In genomic region chr7:71206183-71206582, GRCh38 we compare ENCODE assay signal across 22 cellular contexts.
DNase-seq lines count a peak whose midpoint lies in the region; ATAC-seq and TF ChIP-seq lines count a peak whose summit lies in the region.
"Had no signal": no experiment of that assay in that cellular context is flagged by ENCODE, and none has a peak within 500 bp of the region (broad histone marks: within the 10 kb centered on the region; RNA-seq: fewer than 3 reads in every experiment).

No MANE protein-coding gene starts in this region.

- H3K27ac ChIP-seq in heart left ventricle (peak overlapping the region in 1 of 12 donors; percentile 28), right atrium auricular region (no peak overlapping the region), endodermal cell (ENCODE audit: low read depth, low read length) (no peak overlapping the region), thyroid gland (no peak overlapping the region), breast epithelium (no peak overlapping the region), tibial artery (no peak overlapping the region)
- H3K27ac ChIP-seq: A549; BLaER1 treated with 17β-estradiol and CSF1 and Interleukin-3, amounts not matched to agents 10 nM and 100 nM; GM23248 had no signal

- H3K27me3 Mint-ChIP-seq in WTC11 (ENCODE audit: low read depth) (no peaks in the 10 kb centered on the region), endodermal cell (ENCODE audit: insufficient read depth) (no peaks in the 10 kb centered on the region), nephron progenitor cell (ENCODE audit: low read depth, poor library complexity) (no peaks in the 10 kb centered on the region)
- H3K27me3 Mint-ChIP-seq: CD4-positive, alpha-beta T cell; CD8-positive, alpha-beta memory T cell had no signal

- TF ChIP-seq POLR2A in heart left ventricle (IDR thresholded peaks at IDR 0.05), result no peak
- TF ChIP-seq POLR2A in thyroid gland (IDR thresholded peaks at IDR 0.05), result no peak
- TF ChIP-seq POLR2A in breast epithelium (IDR thresholded peaks at IDR 0.05), result no peak

- H3K27me3 ChIP-seq in heart left ventricle (no peaks in the 10 kb centered on the region), right atrium auricular region (no peaks in the 10 kb centered on the region), endodermal cell (ENCODE audit: control insufficient read depth, insufficient read depth, low read length, poor library complexity, severe bottlenecking) (no peaks in the 10 kb centered on the region), thyroid gland (no peaks in the 10 kb centered on the region), breast epithelium (no peaks in the 10 kb centered on the region), tibial artery (no peaks in the 10 kb centered on the region)
- H3K27me3 ChIP-seq: BE2C; BLaER1 treated with 17β-estradiol and CSF1 and Interleukin-3, amounts not matched to agents 10 nM and 100 nM had no signal

- no peak overlapping the region for H3K4me3 Mint-ChIP-seq in WTC11
- no peak overlapping the region for H3K4me3 Mint-ChIP-seq in endodermal cell
- H3K4me3 Mint-ChIP-seq in nephron progenitor cell, result no peak overlapping the region
- H3K4me3 Mint-ChIP-seq: CD14-positive monocyte; CD4-positive, alpha-beta T cell; CD8-positive, alpha-beta memory T cell; HFFc6 had no signal

- CTCF ChIA-PET in WTC11 (lab: Charles Lee), result no interaction called here

- H3K4me1 Mint-ChIP-seq in WTC11 (peaks cover 38% of the 10 kb centered on the region), endodermal cell (peaks cover 5% of the 10 kb centered on the region), nephron progenitor cell (peaks cover 15% of the 10 kb centered on the region)
- H3K4me1 Mint-ChIP-seq: CD14-positive monocyte; CD8-positive, alpha-beta memory T cell had no signal

- WGBS in heart left ventricle, 4 donors, result 28 to 57% (median 40%) methylated on average over 4 of the region's 4 CpGs
- WGBS in endodermal cell (ENCODE audit: insufficient coverage in 1 of 2, insufficient read length in 1 of 2), 2 experiments, result 78 to 94% methylated on average over 3 to 4 of the region's 4 CpGs
- WGBS in thyroid gland, 2 donors, result 62 to 71% methylated on average over 4 of the region's 4 CpGs

- H3K36me3 Mint-ChIP-seq in WTC11, result peaks cover 21% of the 10 kb centered on the region
- H3K36me3 Mint-ChIP-seq in endodermal cell (ENCODE audit: low read depth), result peaks cover 24% of the 10 kb centered on the region
- peaks cover 11% of the 10 kb centered on the region for H3K36me3 Mint-ChIP-seq in nephron progenitor cell (ENCODE audit: low read depth)
- H3K36me3 Mint-ChIP-seq: CD14-positive monocyte; CD8-positive, alpha-beta memory T cell had no signal

- ATAC-seq in heart left ventricle, result peak in 3 of 4 donors; percentile 52 to 73 (median 56)
- ATAC-seq in WTC11, result no peak
- ATAC-seq: A549 had no signal

- DNase-seq in heart left ventricle (no peak), right atrium auricular region (ENCODE audit: low spot score) (no peak), WTC11 (ENCODE audit: low spot score) (no peak), endodermal cell (peak; percentile 10), nephron progenitor cell (no peak), thyroid gland (no peak), breast epithelium (ENCODE audit: low spot score in 2 of 2) (no peak), tibial artery (no peak)
- DNase-seq: 8988T; ACHN; AML-193; BE2C; CD4-positive, alpha-beta T cell; CD8-positive, alpha-beta memory T cell; DMS153; DND-41; GM23248; HFFc6 had no signal

- H3K9me3 ChIP-seq in heart left ventricle (peaks cover 0 to 13% (median 0%) of the 10 kb centered on the region in 12 donors), right atrium auricular region (peaks cover 0 to 13% of the 10 kb centered on the region in 2 donors), endodermal cell (ENCODE audit: control insufficient read depth, low read length) (peaks cover 24% of the 10 kb centered on the region), thyroid gland (no peaks in the 10 kb centered on the region), breast epithelium (no peaks in the 10 kb centered on the region), tibial artery (no peaks in the 10 kb centered on the region)
- H3K9me3 ChIP-seq: A549, BE2C, HAP-1 had no signal

- peaks cover 0 to 9% (median 0%) of the 10 kb centered on the region in 12 donors for H3K4me1 ChIP-seq in heart left ventricle
- H3K4me1 ChIP-seq in right atrium auricular region, result no peaks in the 10 kb centered on the region
- no peaks in the 10 kb centered on the region for H3K4me1 ChIP-seq in endodermal cell (ENCODE audit: control insufficient read depth, insufficient read depth, low read length)
- H3K4me1 ChIP-seq in thyroid gland, result no peaks in the 10 kb centered on the region
- no peaks in the 10 kb centered on the region for H3K4me1 ChIP-seq in breast epithelium
- peaks cover 0 to 32% (median 2%) of the 10 kb centered on the region in 4 donors for H3K4me1 ChIP-seq in tibial artery
- H3K4me1 ChIP-seq: A549; BE2C; BLaER1 treated with 17β-estradiol and CSF1 and Interleukin-3, amounts not matched to agents 10 nM and 100 nM; HAP-1 had no signal

- H3K9me3 Mint-ChIP-seq in WTC11, result peaks cover 18% of the 10 kb centered on the region
- peaks cover 9% of the 10 kb centered on the region for H3K9me3 Mint-ChIP-seq in endodermal cell
- peaks cover 22% of the 10 kb centered on the region for H3K9me3 Mint-ChIP-seq in nephron progenitor cell

- no peak for TF ChIP-seq CTCF in heart left ventricle (IDR thresholded peaks at IDR 0.05)
- no peak for TF ChIP-seq CTCF in right atrium auricular region (IDR thresholded peaks at IDR 0.05)
- no peak for TF ChIP-seq CTCF in WTC11 (IDR thresholded peaks at IDR 0.05)
- TF ChIP-seq CTCF in endodermal cell (conservative IDR thresholded peaks at IDR 0.05), result no peak
- TF ChIP-seq CTCF in nephron progenitor cell (IDR thresholded peaks at IDR 0.05), result no peak
- no peak for TF ChIP-seq CTCF in thyroid gland (IDR thresholded peaks at IDR 0.05)
- TF ChIP-seq CTCF in breast epithelium (IDR thresholded peaks at IDR 0.05), result no peak
- TF ChIP-seq CTCF in tibial artery (IDR thresholded peaks at IDR 0.05), result no peak

- H3K4me3 ChIP-seq in heart left ventricle (no peak overlapping the region), right atrium auricular region (no peak overlapping the region), endodermal cell (ENCODE audit: low read length) (no peak overlapping the region), thyroid gland (replicated peaks in 1 of 3) (no peak overlapping the region), breast epithelium (no peak overlapping the region), tibial artery (no peak overlapping the region)
- H3K4me3 ChIP-seq: A549; BLaER1 treated with 17β-estradiol and CSF1 and Interleukin-3, amounts not matched to agents 10 nM and 100 nM; GM23248; HAP-1 had no signal

- no peak overlapping the region for H3K9ac ChIP-seq in endodermal cell (ENCODE audit: extremely low read depth, low read length, poor library complexity, severe bottlenecking)
- H3K9ac ChIP-seq: BLaER1 treated with 17β-estradiol and CSF1 and Interleukin-3, amounts not matched to agents 10 nM and 100 nM; GM23248 had no signal

- intact Hi-C loops in heart left ventricle (cut with DNase I) (no loop called here), thyroid gland (cut with DNase I) (no loop called here), breast epithelium (cut with DNase I; ENCODE audit: low total_unique reads) (no loop called here), tibial artery (cut with DNase I; ENCODE audit: low total_unique reads) (no loop called here)

- H3K27ac Mint-ChIP-seq in WTC11, result peak overlapping the region; percentile 84
- peak overlapping the region; percentile 26 for H3K27ac Mint-ChIP-seq in endodermal cell
- peak overlapping the region; percentile 19 for H3K27ac Mint-ChIP-seq in nephron progenitor cell
- H3K27ac Mint-ChIP-seq: CD14-positive monocyte; CD4-positive, alpha-beta T cell; CD8-positive, alpha-beta memory T cell; HFFc6 had no signal

- POLR2A ChIA-PET in WTC11 (lab: Charles Lee), result interaction anchor here (0.7 kb wide), 1 partner anchor 178 kb away, joined by 3 read pairs; no protein-coding TSS in a partner anchor

- H3K36me3 ChIP-seq in heart left ventricle (no peaks in the 10 kb centered on the region), right atrium auricular region (no peaks in the 10 kb centered on the region), endodermal cell (ENCODE audit: control insufficient read depth, insufficient read depth, low read length) (peaks cover 17% of the 10 kb centered on the region), thyroid gland (no peaks in the 10 kb centered on the region), breast epithelium (no peaks in the 10 kb centered on the region), tibial artery (no peaks in the 10 kb centered on the region)
- H3K36me3 ChIP-seq: BE2C; BLaER1 treated with 17β-estradiol and CSF1 and Interleukin-3, amounts not matched to agents 10 nM and 100 nM; HAP-1 had no signal

TF ChIP-seq in WTC11, 78 proteins besides CTCF, POLR2A, EP300 and RAD21 (continues in another document):
- no peak for TF ChIP-seq ZNF317 (CRISPR knock-in tag; IDR thresholded peaks at IDR 0.05; ENCODE audit: borderline replicate concordance, low read depth)
- TF ChIP-seq, protein P1, sequence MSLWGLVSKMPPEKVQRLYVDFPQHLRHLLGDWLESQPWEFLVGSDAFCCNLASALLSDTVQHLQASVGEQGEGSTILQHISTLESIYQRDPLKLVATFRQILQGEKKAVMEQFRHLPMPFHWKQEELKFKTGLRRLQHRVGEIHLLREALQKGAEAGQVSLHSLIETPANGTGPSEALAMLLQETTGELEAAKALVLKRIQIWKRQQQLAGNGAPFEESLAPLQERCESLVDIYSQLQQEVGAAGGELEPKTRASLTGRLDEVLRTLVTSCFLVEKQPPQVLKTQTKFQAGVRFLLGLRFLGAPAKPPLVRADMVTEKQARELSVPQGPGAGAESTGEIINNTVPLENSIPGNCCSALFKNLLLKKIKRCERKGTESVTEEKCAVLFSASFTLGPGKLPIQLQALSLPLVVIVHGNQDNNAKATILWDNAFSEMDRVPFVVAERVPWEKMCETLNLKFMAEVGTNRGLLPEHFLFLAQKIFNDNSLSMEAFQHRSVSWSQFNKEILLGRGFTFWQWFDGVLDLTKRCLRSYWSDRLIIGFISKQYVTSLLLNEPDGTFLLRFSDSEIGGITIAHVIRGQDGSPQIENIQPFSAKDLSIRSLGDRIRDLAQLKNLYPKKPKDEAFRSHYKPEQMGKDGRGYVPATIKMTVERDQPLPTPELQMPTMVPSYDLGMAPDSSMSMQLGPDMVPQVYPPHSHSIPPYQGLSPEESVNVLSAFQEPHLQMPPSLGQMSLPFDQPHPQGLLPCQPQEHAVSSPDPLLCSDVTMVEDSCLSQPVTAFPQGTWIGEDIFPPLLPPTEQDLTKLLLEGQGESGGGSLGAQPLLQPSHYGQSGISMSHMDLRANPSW (CRISPR knock-in tag; conservative IDR thresholded peaks at IDR 0.05; ENCODE audit: low read depth), result no peak

Comparison
In these comparisons a context has a peak if more than half of its experiments do, and no peak if none do; other contexts are left out.
1. H3K27ac Mint-ChIP-seq: peak in every context shown above with its lines; median percentile 84 in WTC11; 26 in endodermal cell; 19 in nephron progenitor cell.